ENCODE assay signal across 1 cellular context in genomic region chr22:20509344-20510047, GRCh38.
TF ChIP-seq lines count a peak whose summit lies in the region.

No MANE protein-coding gene starts in this region.

TF ChIP-seq in K562, 482 proteins besides CTCF, POLR2A, EP300 and RAD21 (continues in another document):
- TF ChIP-seq ATF3 (IDR thresholded peaks at IDR 0.05) (no peak), ATF3 (CRISPR knock-in tag; conservative IDR thresholded peaks at IDR 0.05) (peak; percentile 75; the same call in 1 of the 2 replicates), MAFF (IDR thresholded peaks at IDR 0.05; ENCODE audit: low read length) (peak; percentile 43), ZNF253 (CRISPR knock-in tag; conservative IDR thresholded peaks at IDR 0.05) (no peak), RBFOX2 (IDR thresholded peaks at IDR 0.05; ENCODE audit: low read depth, low read length) (peak; percentile 60), ILK (tag; IDR thresholded peaks at IDR 0.05; ENCODE audit: borderline replicate concordance, low read depth) (no peak), HDAC3 (IDR thresholded peaks at IDR 0.05; ENCODE audit: borderline replicate concordance, partially characterized antibody) (no peak), ZNF511 (CRISPR knock-in tag; IDR thresholded peaks at IDR 0.05) (no peak), ZNF232 (CRISPR knock-in tag; IDR thresholded peaks at IDR 0.05) (0 out of 2 replicates have a peak, but pooled peaks have one; percentile 74), ZNF445 (CRISPR knock-in tag; IDR thresholded peaks at IDR 0.05; ENCODE audit: low read depth) (no peak), MAFG (tag; conservative IDR thresholded peaks at IDR 0.05) (no peak), TBL1XR1 (IDR thresholded peaks at IDR 0.05; ENCODE audit: low read length in 2 of 2) (peak in 1 of 2 experiments; percentile 74; a peak in 2 of 4 replicates), NEUROD1 (IDR thresholded peaks at IDR 0.05; ENCODE audit: borderline replicate concordance, low read depth, low read length, partially characterized antibody) (peak; percentile 44), ESRRA (IDR thresholded peaks at IDR 0.05; ENCODE audit: borderline replicate concordance, low read depth) (no peak), HEY1 (CRISPR knock-in tag; IDR thresholded peaks at IDR 0.05; ENCODE audit: borderline replicate concordance) (peak; percentile 71; the same call in 1 of the 2 replicates), NFXL1 (CRISPR knock-in tag; IDR thresholded peaks at IDR 0.05) (no peak), ZNF311 (CRISPR knock-in tag; IDR thresholded peaks at IDR 0.05) (no peak), PHB2 (IDR thresholded peaks at IDR 0.05; ENCODE audit: low read depth) (no peak), MNT (conservative IDR thresholded peaks at IDR 0.05) (no peak), ATF7 (IDR thresholded peaks at IDR 0.05) (no peak), ZNF274 (IDR thresholded peaks at IDR 0.05; ENCODE audit: borderline replicate concordance, low read depth, low read length) (no peak), MAFK (IDR thresholded peaks at IDR 0.05; ENCODE audit: low read length) (peak; percentile 69), CHCHD3 (CRISPR knock-in tag; IDR thresholded peaks at IDR 0.05) (peak; percentile 26; the same call in 1 of the 2 replicates), KDM5B (IDR thresholded peaks at IDR 0.05; ENCODE audit: insufficient replicate concordance, low read depth, low read length) (peak; percentile 81), HMGN3 (IDR thresholded peaks at IDR 0.05; ENCODE audit: borderline replicate concordance, extremely low read depth, insufficient read length, low read depth, low read length) (no peak), RNF219 (CRISPR knock-in tag; IDR thresholded peaks at IDR 0.05) (peak; percentile 66; the same call in 1 of the 2 replicates), ZFPM2 (CRISPR knock-in tag; IDR thresholded peaks at IDR 0.05) (0 out of 2 replicates have a peak, but pooled peaks have one; percentile 33), CREB5 (CRISPR knock-in tag; IDR thresholded peaks at IDR 0.05) (no peak), RBBP5 (IDR thresholded peaks at IDR 0.05; ENCODE audit: borderline replicate concordance, insufficient read depth, low read length, poor library complexity, severe bottlenecking) (peak; percentile 78), E2F6 (IDR thresholded peaks at IDR 0.05; ENCODE audit: borderline replicate concordance in 1 of 2, extremely low read depth in 1 of 2, insufficient read depth in 1 of 2, insufficient read length in 1 of 2, low read depth in 1 of 2, low read length in 1 of 2, poor library complexity in 1 of 2, severe bottlenecking in 1 of 2) (peak in 1 of 2 experiments; percentile 71), JUNB (CRISPR knock-in tag; conservative IDR thresholded peaks at IDR 0.05) (no peak), RHOXF2B (CRISPR knock-in tag; conservative IDR thresholded peaks at IDR 0.05) (0 out of 2 replicates have a peak, but pooled peaks have one; percentile 5), UBTF (IDR thresholded peaks at IDR 0.05; ENCODE audit: borderline replicate concordance in 1 of 2, low read depth in 2 of 2, low read length in 2 of 2) (peak in 1 of 2 experiments; percentile 84; a peak in 2 of 4 replicates), DLX4 (CRISPR knock-in tag; IDR thresholded peaks at IDR 0.05) (no peak), ZNF224 (CRISPR knock-in tag; IDR thresholded peaks at IDR 0.05) (0 out of 2 replicates have a peak, but pooled peaks have one; percentile 46), MGA (IDR thresholded peaks at IDR 0.05) (no peak), POLR3A (IDR thresholded peaks at IDR 0.05; ENCODE audit: borderline replicate concordance, extremely low read depth, insufficient read depth, insufficient read length) (no peak)
